Comparison of ENCODE assay signal across 31 cellular contexts in the genomic region with DNA sequence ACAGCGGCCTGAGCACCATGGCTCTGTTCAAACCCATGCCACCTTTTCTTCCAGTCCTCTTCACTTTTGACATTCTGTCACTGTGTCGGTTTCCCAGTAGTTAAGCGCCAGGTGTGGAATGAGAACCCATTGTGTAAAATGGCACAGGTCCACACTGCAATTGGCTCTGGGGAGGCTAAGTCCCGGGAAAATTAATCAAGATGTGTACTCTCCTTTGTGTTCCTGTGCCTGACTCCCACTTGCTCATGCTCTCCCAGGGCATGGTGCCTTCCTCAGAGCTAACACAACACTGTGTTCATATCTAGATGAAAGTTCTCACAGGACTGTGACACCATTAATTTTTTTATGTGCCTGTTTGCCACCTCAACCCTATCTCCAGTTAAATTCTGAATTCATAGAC.
"Had no signal": no experiment of that assay in that cellular context is flagged by ENCODE, and none has a peak within 500 bp of the region (broad histone marks: within the 10 kb centered on the region; RNA-seq: fewer than 3 reads in every experiment).

No MANE protein-coding gene starts in this region.

- H3K4me1 Mint-ChIP-seq: activated CD4-positive, alpha-beta memory T cell treated with anti-CD3 and anti-CD28 coated beads, Interleukin-2, amount 10 ng/mL, durations not matched to agents 7 days and 5 days; activated CD8-positive, alpha-beta memory T cell treated with anti-CD3 and anti-CD28 coated beads, Interleukin-2, amount 10 ng/mL, durations not matched to agents 7 days and 5 days; activated naive CD8-positive, alpha-beta T cell treated with anti-CD3 and anti-CD28 coated beads for 36 hours; activated T-helper 17 cell treated with anti-CD3 and anti-CD28 coated beads, Interleukin-2, amount 50 U/mL, for 72 hours had no signal

- H3K4me3 ChIP-seq: ascending aorta had no signal

- H3K4me3 Mint-ChIP-seq: activated CD4-positive, alpha-beta memory T cell treated with anti-CD3 and anti-CD28 coated beads, Interleukin-2, amount 10 ng/mL, durations not matched to agents 7 days and 5 days; activated CD8-positive, alpha-beta memory T cell treated with anti-CD3 and anti-CD28 coated beads, Interleukin-2, amount 10 ng/mL, durations not matched to agents 7 days and 5 days; activated naive CD8-positive, alpha-beta T cell treated with anti-CD3 and anti-CD28 coated beads for 36 hours; activated T-cell treated with anti-CD3 and anti-CD28 coated beads, Interleukin-2, amount 50 U/mL, for 72 hours; activated T-helper 17 cell treated with anti-CD3 and anti-CD28 coated beads, Interleukin-2, amount 50 U/mL, for 72 hours had no signal

- DNase-seq: activated CD4-positive, alpha-beta memory T cell treated with anti-CD3 and anti-CD28 coated beads, Interleukin-2, amount 10 ng/mL, durations not matched to agents 7 days and 5 days; activated CD4-positive, alpha-beta T cell treated with anti-CD3 and anti-CD28 coated beads for 1 hour; activated CD4-positive, alpha-beta T cell treated with anti-CD3 and anti-CD28 coated beads for 48 hours; activated CD4-positive, CD25-positive, alpha-beta regulatory T cell; activated CD8-positive, alpha-beta memory T cell treated with anti-CD3 and anti-CD28 coated beads for 24 hours; activated CD8-positive, alpha-beta memory T cell treated with anti-CD3 and anti-CD28 coated beads, Interleukin-2, amount 10 ng/mL, durations not matched to agents 7 days and 5 days; activated CD8-positive, alpha-beta memory T cell treated with anti-CD3 and anti-CD28 coated beads, Interleukin-2, amount 50 U/mL, for 48 hours; activated effector memory CD4-positive, alpha-beta T cell treated with anti-CD3 and anti-CD28 coated beads, Interleukin-2, amount 50 U/mL, for 16 hours; activated naive CD4-positive, alpha-beta T cell; activated naive CD4-positive, alpha-beta T cell treated with anti-CD3 and anti-CD28 coated beads, Interleukin-2, amount 50 U/mL, for 16 hours; activated naive CD8-positive, alpha-beta T cell treated with anti-CD3 and anti-CD28 coated beads for 36 hours; activated T-cell treated with anti-CD3 and anti-CD28 coated beads, Interleukin-2, amount 50 U/mL, for 72 hours; amniotic stem cell; Kasumi-1; KG1; MM.1S; MV-4-11; NCI-H1105; NCI-H1417 treated with DMSO at 0.1 percent for 48 hours; NCI-H187 treated with DMSO at 0.1 percent for 48 hours; NCI-H2171; NCI-H510A; NCI-H526 treated with DMSO at 0.1 percent for 48 hours; OCI-M1; Right ventricle myocardium superior; SW 1271; T-helper 1 cell; T1000; WERI-Rb-1 had no signal

- H3K9me3 ChIP-seq: ascending aorta had no signal

- H3K9me3 Mint-ChIP-seq: activated CD4-positive, alpha-beta memory T cell treated with anti-CD3 and anti-CD28 coated beads, Interleukin-2, amount 10 ng/mL, durations not matched to agents 7 days and 5 days; activated naive CD8-positive, alpha-beta T cell treated with anti-CD3 and anti-CD28 coated beads for 36 hours; activated T-cell treated with anti-CD3 and anti-CD28 coated beads, Interleukin-2, amount 50 U/mL, for 72 hours; activated T-helper 17 cell treated with anti-CD3 and anti-CD28 coated beads, Interleukin-2, amount 50 U/mL, for 72 hours had no signal

- H3K36me3 ChIP-seq: ascending aorta, WERI-Rb-1 had no signal

- H3K27ac Mint-ChIP-seq: activated CD4-positive, alpha-beta memory T cell treated with anti-CD3 and anti-CD28 coated beads, Interleukin-2, amount 10 ng/mL, durations not matched to agents 7 days and 5 days; activated CD8-positive, alpha-beta memory T cell treated with anti-CD3 and anti-CD28 coated beads, Interleukin-2, amount 10 ng/mL, durations not matched to agents 7 days and 5 days; activated naive CD8-positive, alpha-beta T cell treated with anti-CD3 and anti-CD28 coated beads for 36 hours; activated T-cell treated with anti-CD3 and anti-CD28 coated beads, Interleukin-2, amount 50 U/mL, for 72 hours; activated T-helper 17 cell treated with anti-CD3 and anti-CD28 coated beads, Interleukin-2, amount 50 U/mL, for 72 hours had no signal

- H3K27me3 ChIP-seq: ascending aorta had no signal

- H3K36me3 Mint-ChIP-seq: activated CD8-positive, alpha-beta memory T cell treated with anti-CD3 and anti-CD28 coated beads, Interleukin-2, amount 10 ng/mL, durations not matched to agents 7 days and 5 days; activated naive CD8-positive, alpha-beta T cell treated with anti-CD3 and anti-CD28 coated beads for 36 hours had no signal

- H3K27ac ChIP-seq: ascending aorta, WERI-Rb-1 had no signal

- H3K4me1 ChIP-seq: ascending aorta had no signal
